ENCODE assay signal across 1 cellular context in genomic region chr16:57629516-57630401, GRCh38.
TF ChIP-seq lines count a peak whose summit lies in the region.

No MANE protein-coding gene starts in this region.

TF ChIP-seq in K562, 482 proteins besides CTCF, POLR2A, EP300 and RAD21:
- TF ChIP-seq ZNF431 (CRISPR knock-in tag; IDR thresholded peaks at IDR 0.05) (no peak), KHSRP (IDR thresholded peaks at IDR 0.05) (no peak), SMAD4 (CRISPR knock-in tag; conservative IDR thresholded peaks at IDR 0.05) (no peak), ZKSCAN8 (CRISPR knock-in tag; IDR thresholded peaks at IDR 0.05) (0 out of 2 replicates have a peak, but pooled peaks have one; percentile 40), ZBTB8A (IDR thresholded peaks at IDR 0.05; ENCODE audit: partially characterized antibody) (no peak), HMGXB4 (CRISPR knock-in tag; IDR thresholded peaks at IDR 0.05) (no peak), ZFP36 (IDR thresholded peaks at IDR 0.05; ENCODE audit: low read depth, low read length, partially characterized antibody) (no peak), MXD1 (CRISPR knock-in tag; IDR thresholded peaks at IDR 0.05; ENCODE audit: borderline replicate concordance, poor library complexity, severe bottlenecking) (no peak)
